17 cellular contexts compared by ENCODE assay signal in the genomic region with DNA sequence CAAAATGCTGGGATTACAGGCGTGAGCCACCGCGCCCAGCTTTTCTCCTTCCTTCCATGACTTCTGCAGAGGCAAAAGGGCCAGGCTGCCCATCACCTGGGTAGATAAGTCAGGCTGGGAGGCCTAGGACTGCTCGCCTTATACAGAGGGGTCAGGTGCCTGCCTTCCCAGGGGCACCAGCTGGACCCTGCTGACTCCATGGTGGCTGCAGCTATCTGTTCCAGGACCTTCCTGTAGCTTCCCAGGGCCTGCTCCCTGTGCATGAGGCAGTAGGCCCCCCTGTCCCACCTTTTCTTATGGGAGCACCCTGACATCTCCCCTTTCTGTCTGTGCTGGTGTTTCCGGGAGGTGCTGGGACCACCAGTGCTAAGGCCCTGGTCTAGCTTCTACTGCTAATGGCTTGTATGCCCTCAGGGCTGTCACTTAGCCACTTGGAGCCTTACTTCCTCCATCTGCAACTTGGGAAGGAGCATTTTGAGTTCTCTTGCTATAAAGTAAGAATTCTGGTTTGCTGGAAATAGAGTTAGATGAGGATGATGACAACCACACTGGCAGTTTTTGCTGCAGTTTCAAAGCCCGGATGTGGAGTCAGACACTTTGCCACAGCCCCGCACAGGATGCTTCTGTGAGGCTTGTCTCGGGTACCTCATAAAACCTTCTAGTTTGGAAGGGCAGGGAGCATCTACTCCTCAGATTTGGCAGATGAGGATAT. TPM values are rescaled to one million over a fixed set of nuclear protein-coding genes. Genes with fewer than 3 reads are reported as not detected.
A peak's percentile ranks its signal among the peaks of the same experiment; 100 is the strongest.
DNase-seq lines count a peak whose midpoint lies in the region; ATAC-seq, FAIRE-seq and TF ChIP-seq lines count a peak whose summit lies in the region.
"Had no signal": no experiment of that assay in that cellular context is flagged by ENCODE, and none has a peak within 500 bp of the region (broad histone marks: within the 10 kb centered on the region; RNA-seq: fewer than 3 reads in every experiment).

No MANE protein-coding gene starts in this region.

- H3K9ac ChIP-seq in H1 (replicated peaks in 1 of 4; ENCODE audit: extremely low read depth in 1 of 4, low read depth in 3 of 4, low read length in 3 of 4) (no peak overlapping the region; a peak in 1 of 7 replicates), parathyroid adenoma (no peak overlapping the region)

- H3K27ac ChIP-seq in H1 (ENCODE audit: low read depth, low read length) (no peak overlapping the region), parathyroid adenoma (peak overlapping the region; percentile 96), tibial nerve (peak overlapping the region; percentile 76 to 97 (median 92))

- TF ChIP-seq CTCF in H1 (IDR thresholded peaks at IDR 0.05; ENCODE audit: control extremely low read depth in 1 of 3, insufficient read depth in 1 of 3, low read depth in 1 of 3, low read length in 3 of 3) (no peak), parathyroid adenoma (IDR thresholded peaks at IDR 0.05) (no peak), tibial nerve (IDR thresholded peaks at IDR 0.05) (no peak)

- H3K4me3 ChIP-seq in H1 (ENCODE audit: extremely low read depth in 1 of 4, insufficient read depth in 2 of 4, low read depth in 3 of 4, low read length in 4 of 4) (no peak overlapping the region), parathyroid adenoma (ENCODE audit: low read depth, low read length) (no peak overlapping the region), tibial nerve (no peak overlapping the region)

- peaks cover 39 to 69% (median 59%) of the 10 kb centered on the region in 4 experiments for H3K4me1 ChIP-seq in H1 (replicated peaks in 1 of 4; ENCODE audit: control insufficient read depth in 3 of 4, insufficient read depth in 4 of 4, low read length in 3 of 4)
- H3K4me1 ChIP-seq in parathyroid adenoma, result peaks cover 51% of the 10 kb centered on the region
- peaks cover 10 to 100% (median 85%) of the 10 kb centered on the region in 4 donors for H3K4me1 ChIP-seq in tibial nerve

- no peak overlapping the region for H2AK5ac ChIP-seq in H1 (ENCODE audit: low read depth, low read length)

- no peak overlapping the region for H3K56ac ChIP-seq in H1 (replicated peaks; ENCODE audit: insufficient read length, low read depth, low read length)

- H2BK15ac ChIP-seq in H1 (ENCODE audit: low read length), result no peak overlapping the region

- 0 out of 2 replicates have a peak overlapping the region, but pooled peaks have one; percentile 69 for H2BK12ac ChIP-seq in H1 (ENCODE audit: low read depth, low read length)

- H4K5ac ChIP-seq in H1 (ENCODE audit: insufficient read length, low read depth, low read length), result no peak overlapping the region

- TF ChIP-seq EP300 in H1 (IDR thresholded peaks at IDR 0.05; ENCODE audit: borderline replicate concordance in 1 of 2, low read depth in 2 of 2, low read length in 2 of 2), result no peak
- no peak for TF ChIP-seq EP300 in tibial nerve (IDR thresholded peaks at IDR 0.05)

- peak overlapping the region in 1 of 2 experiments; percentile 15; a peak in 1 of 4 replicates for H3K4me2 ChIP-seq in H1 (ENCODE audit: insufficient read depth in 1 of 2, low read depth in 2 of 2, low read length in 2 of 2)
- peak overlapping the region; percentile 56 for H3K4me2 ChIP-seq in parathyroid adenoma (ENCODE audit: low read length)

- no peak for TF ChIP-seq POLR2A in H1 (IDR thresholded peaks at IDR 0.05; ENCODE audit: control extremely low read depth in 1 of 2, low read depth in 2 of 2, low read length in 2 of 2)
- TF ChIP-seq POLR2A in tibial nerve (IDR thresholded peaks at IDR 0.05), result no peak

- peaks cover 32 to 47% of the 10 kb centered on the region in 2 experiments for H4K20me1 ChIP-seq in H1 (replicated peaks in 1 of 2; ENCODE audit: control insufficient read depth in 1 of 2, insufficient read depth in 2 of 2, low read length in 2 of 2)

- H4K8ac ChIP-seq in H1 (ENCODE audit: extremely low read depth, insufficient read depth, low read length), result no peak overlapping the region

- no peak overlapping the region for H2BK20ac ChIP-seq in H1 (ENCODE audit: low read length)

- H3K23ac ChIP-seq in H1 (ENCODE audit: insufficient read length), result no peak overlapping the region

- intact Hi-C loops in activated CD4-positive, alpha-beta memory T cell treated with anti-CD3 and anti-CD28 coated beads for 36 hours (cut with micrococcal nuclease), result no loop called here

- 87% methylated on average over 8 of the region's 8 CpGs; no CpG with 5 or more reads in 1 of the 2 experiments for WGBS in H1 (ENCODE audit: extremely low coverage in 1 of 2, insufficient coverage in 1 of 2, insufficient read length in 1 of 2, insufficient replicate concordance in 2 of 2, low coverage in 1 of 2, low lambda C conversion rate in 2 of 2, missing lambda C conversion rate in 1 of 2), 2 experiments
- WGBS in tibial nerve, 2 donors, result 78 to 85% methylated on average over 8 of the region's 8 CpGs

- peak overlapping the region; percentile 55 for H3K27ac Mint-ChIP-seq in activated CD4-positive, alpha-beta memory T cell treated with anti-CD3 and anti-CD28 coated beads, Interleukin-2, amount 10 ng/mL, durations not matched to agents 7 days and 5 days
- H3K27ac Mint-ChIP-seq in activated CD4-positive, alpha-beta memory T cell treated with anti-CD3 and anti-CD28 coated beads for 36 hours, result no peak overlapping the region
- H3K27ac Mint-ChIP-seq: activated B cell treated with CpG ODN at 0.5 μM for 24 hours; activated T-cell treated with anti-CD3 and anti-CD28 coated beads, Interleukin-2, amount 50 U/mL, for 24 hours; CD4-positive, alpha-beta T cell; dendritic cell treated with granulocyte-macrophage colony-stimulating factor and Interleukin-4, amounts not matched to agents 40 ng/mL and 50 ng/mL, for 4 days had no signal

- H2AFZ ChIP-seq in H1 (ENCODE audit: low read length) (no peak overlapping the region), parathyroid adenoma (no peak overlapping the region)

- DNase-seq in activated CD4-positive, alpha-beta memory T cell treated with anti-CD3 and anti-CD28 coated beads, Interleukin-2, amount 10 ng/mL, durations not matched to agents 7 days and 5 days, result peak; percentile 29
- DNase-seq in activated CD4-positive, alpha-beta memory T cell treated with anti-CD3 and anti-CD28 coated beads for 36 hours, result no peak
- DNase-seq in H1 (ENCODE audit: low read depth in 1 of 2, low spot score in 2 of 2) (no peak), tibial nerve (ENCODE audit: low spot score in 2 of 2) (no peak), AML-193 (lab: John Stamatoyannopoulos, UW) (no peak), NCI-H1092 treated with DMSO at 0.1 percent for 48 hours (lab: John Stamatoyannopoulos, UW) (no peak)
- no peak for DNase-seq in stimulated activated naive CD8-positive, alpha-beta T cell treated with anti-CD3 and anti-CD28 coated beads, Interleukin-15, Interleukin-2, amounts not matched to agents 100 U/mL and 50 U/mL, for 24 hours
- DNase-seq: activated B cell treated with CpG ODN at 0.5 μM for 24 hours; activated T-cell treated with anti-CD3 and anti-CD28 coated beads, Interleukin-2, amount 50 U/mL, for 24 hours; CD4-positive, alpha-beta T cell; KG1; NCI-H1436 treated with DMSO at 0.1 percent for 48 hours; NCI-H524 treated with DMSO at 0.1 percent for 48 hours; stimulated activated CD4-positive, alpha-beta T cell treated with anti-CD3 and anti-CD28 coated beads, Interleukin-12 subunit alpha, Interleukin-12 subunit beta, amount 100 ng/mL, for 4 hours had no signal

- POLR2A ChIA-PET in activated CD4-positive, alpha-beta memory T cell treated with anti-CD3 and anti-CD28 coated beads, Interleukin-2, amount 10 ng/mL, durations not matched to agents 7 days and 5 days (lab: Charles Lee), result no interaction called here
- POLR2A ChIA-PET in activated CD4-positive, alpha-beta memory T cell treated with anti-CD3 and anti-CD28 coated beads for 36 hours (lab: Charles Lee), result no interaction called here
- POLR2A ChIA-PET in H1 (lab: Charles Lee; ENCODE audit: partially characterized antibody), result interaction anchor here (1.5 to 1.6 kb wide), 2 partner anchors 9 to 224 kb away, joined by 5 to 6 read pairs; no protein-coding TSS in a partner anchor

- no peak overlapping the region for H3K4me3 Mint-ChIP-seq in activated CD4-positive, alpha-beta memory T cell treated with anti-CD3 and anti-CD28 coated beads, Interleukin-2, amount 10 ng/mL, durations not matched to agents 7 days and 5 days
- no peak overlapping the region for H3K4me3 Mint-ChIP-seq in activated CD4-positive, alpha-beta memory T cell treated with anti-CD3 and anti-CD28 coated beads for 36 hours
- H3K4me3 Mint-ChIP-seq: activated B cell treated with CpG ODN at 0.5 μM for 24 hours; activated T-cell treated with anti-CD3 and anti-CD28 coated beads, Interleukin-2, amount 50 U/mL, for 24 hours; CD4-positive, alpha-beta T cell; dendritic cell treated with granulocyte-macrophage colony-stimulating factor and Interleukin-4, amounts not matched to agents 40 ng/mL and 50 ng/mL, for 4 days had no signal

- H3K14ac ChIP-seq in H1 (ENCODE audit: insufficient read length), result no peak overlapping the region

- 0 out of 2 replicates have a peak overlapping the region, but pooled peaks have one; percentile 69 for H2BK5ac ChIP-seq in H1 (ENCODE audit: low read depth, low read length)

- no peaks in the 10 kb centered on the region for H3K36me3 ChIP-seq in H1 (ENCODE audit: control insufficient read depth in 2 of 4, insufficient read depth in 4 of 4, low read length in 3 of 4)
- no peaks in the 10 kb centered on the region for H3K36me3 ChIP-seq in parathyroid adenoma (ENCODE audit: control insufficient read depth, insufficient read depth, low read length)
- H3K36me3 ChIP-seq in tibial nerve, result no peaks in the 10 kb centered on the region

- H3K36me3 Mint-ChIP-seq in activated CD4-positive, alpha-beta memory T cell treated with anti-CD3 and anti-CD28 coated beads, Interleukin-2, amount 10 ng/mL, durations not matched to agents 7 days and 5 days (ENCODE audit: low read depth), result no peaks in the 10 kb centered on the region
- no peaks in the 10 kb centered on the region for H3K36me3 Mint-ChIP-seq in activated CD4-positive, alpha-beta memory T cell treated with anti-CD3 and anti-CD28 coated beads for 36 hours

- no peaks in the 10 kb centered on the region for H3K9me3 Mint-ChIP-seq in activated CD4-positive, alpha-beta memory T cell treated with anti-CD3 and anti-CD28 coated beads, Interleukin-2, amount 10 ng/mL, durations not matched to agents 7 days and 5 days
- H3K9me3 Mint-ChIP-seq in activated CD4-positive, alpha-beta memory T cell treated with anti-CD3 and anti-CD28 coated beads for 36 hours, result no peaks in the 10 kb centered on the region
- H3K9me3 Mint-ChIP-seq: activated B cell treated with CpG ODN at 0.5 μM for 24 hours; activated T-cell treated with anti-CD3 and anti-CD28 coated beads, Interleukin-2, amount 50 U/mL, for 24 hours; CD4-positive, alpha-beta T cell; dendritic cell treated with granulocyte-macrophage colony-stimulating factor and Interleukin-4, amounts not matched to agents 40 ng/mL and 50 ng/mL, for 4 days had no signal

- peaks cover 60 to 98% of the 10 kb centered on the region in 2 experiments for H3K79me2 ChIP-seq in H1 (ENCODE audit: control insufficient read depth in 1 of 2, insufficient read depth in 2 of 2, low read length in 2 of 2)
- H3K79me2 ChIP-seq in parathyroid adenoma, result peaks cover 23% of the 10 kb centered on the region

- H3K23me2 ChIP-seq in H1 (ENCODE audit: low read depth, low read length), result no peaks in the 10 kb centered on the region

- no peak for FAIRE-seq in H1 (lab: Jason Lieb, UNC)
- FAIRE-seq: A204.1 had no signal

- peaks cover 32% of the 10 kb centered on the region for H3K79me1 ChIP-seq in H1 (ENCODE audit: low read depth, low read length)

- no peaks in the 10 kb centered on the region for H3K27me3 Mint-ChIP-seq in activated CD4-positive, alpha-beta memory T cell treated with anti-CD3 and anti-CD28 coated beads, Interleukin-2, amount 10 ng/mL, durations not matched to agents 7 days and 5 days
- no peaks in the 10 kb centered on the region for H3K27me3 Mint-ChIP-seq in activated CD4-positive, alpha-beta memory T cell treated with anti-CD3 and anti-CD28 coated beads for 36 hours
- H3K27me3 Mint-ChIP-seq: activated T-cell treated with anti-CD3 and anti-CD28 coated beads, Interleukin-2, amount 50 U/mL, for 24 hours; CD4-positive, alpha-beta T cell had no signal

- H4K91ac ChIP-seq in H1 (replicated peaks; ENCODE audit: insufficient read length, low read length), result no peak overlapping the region

- H3K4me1 Mint-ChIP-seq in activated CD4-positive, alpha-beta memory T cell treated with anti-CD3 and anti-CD28 coated beads, Interleukin-2, amount 10 ng/mL, durations not matched to agents 7 days and 5 days, result peaks cover 5% of the 10 kb centered on the region
- peaks cover 3% of the 10 kb centered on the region for H3K4me1 Mint-ChIP-seq in activated CD4-positive, alpha-beta memory T cell treated with anti-CD3 and anti-CD28 coated beads for 36 hours (ENCODE audit: low read depth)
- H3K4me1 Mint-ChIP-seq: activated B cell treated with CpG ODN at 0.5 μM for 24 hours had no signal

- H3K18ac ChIP-seq in H1 (ENCODE audit: extremely low read depth, low read length), result no peak overlapping the region; the same call in 1 of the 2 replicates

- H3K27me3 ChIP-seq in H1 (replicated peaks in 1 of 4; ENCODE audit: control insufficient read depth in 3 of 4, extremely low read depth in 1 of 4, insufficient read depth in 3 of 4, low read length in 3 of 4) (no peaks in the 10 kb centered on the region), parathyroid adenoma (ENCODE audit: control insufficient read depth, insufficient read depth, low read length) (no peaks in the 10 kb centered on the region), tibial nerve (no peaks in the 10 kb centered on the region)

- no peak for TF ChIP-seq RAD21 in H1 (IDR thresholded peaks at IDR 0.05 in 1 of 2, conservative IDR thresholded peaks at IDR 0.05 in 1 of 2; ENCODE audit: low read depth in 2 of 2, low read length in 2 of 2)

- no peak for ATAC-seq in stimulated activated naive CD8-positive, alpha-beta T cell treated with anti-CD3 and anti-CD28 coated beads, Interleukin-15, Interleukin-2, amounts not matched to agents 100 U/mL and 50 U/mL, for 24 hours

- CTCF ChIA-PET in activated CD4-positive, alpha-beta memory T cell treated with anti-CD3 and anti-CD28 coated beads, Interleukin-2, amount 10 ng/mL, durations not matched to agents 7 days and 5 days (lab: Charles Lee), result interaction anchor here (0.5 kb wide), 1 partner anchor 17 kb away, joined by 3 read pairs; no protein-coding TSS in a partner anchor
- CTCF ChIA-PET in activated CD4-positive, alpha-beta memory T cell treated with anti-CD3 and anti-CD28 coated beads for 36 hours (lab: Charles Lee), result no interaction called here
- CTCF ChIA-PET in H1 (lab: Charles Lee; ENCODE audit: partially characterized antibody), result interaction anchor here (0.7 to 4.0 kb wide), 7 partner anchors 14 to 215 kb away, joined by 3 to 23 read pairs (median 8); a partner anchor contains a TSS

- H2BK120ac ChIP-seq in H1 (replicated peaks; ENCODE audit: low read depth, low read length), result no peak overlapping the region

- H3K9me3 ChIP-seq in H1 (ENCODE audit: insufficient read depth in 2 of 2, low read depth in 1 of 2, low read length in 1 of 2), result no peaks in the 10 kb centered on the region
- H3K9me3 ChIP-seq in parathyroid adenoma (ENCODE audit: control insufficient read depth, low read length), result no peaks in the 10 kb centered on the region
- H3K9me3 ChIP-seq in tibial nerve, result no peaks in the 10 kb centered on the region

- no peak overlapping the region for H3K4ac ChIP-seq in H1 (replicated peaks; ENCODE audit: insufficient read length, low read depth, low read length)

RNA-seq across cellular contexts. Expression of a gene that starts 14.4 kb away (rescaled TPM):
- total RNA-seq in activated CD4-positive, alpha-beta memory T cell treated with anti-CD3 and anti-CD28 coated beads, Interleukin-2, amount 10 ng/mL, durations not matched to agents 7 days and 5 days, result 1 to 10 TPM; 7.4 to 7.8 TPM
- 1 to 10 TPM; 4.6 to 5.8 TPM for total RNA-seq in activated CD4-positive, alpha-beta memory T cell treated with anti-CD3 and anti-CD28 coated beads for 36 hours
- 173 and 180 TPM in 2 replicates for total RNA-seq in H1 (2021; fragmentation: NEBNext Ultra II Directional; extraction: Animal tissue kit (Norgen Biotek cat#: 25700))
- 113 and 169 TPM in 2 replicates for polyA plus RNA-seq in H1 (2011; rRNA removed)
- 96.2 TPM for polyA plus RNA-seq in H1 (2011; cell fraction: cytosol; rRNA removed)
- polyA plus RNA-seq in H1 (2011; cell fraction: nucleus; rRNA removed), result 219 TPM
- 59.8 to 90.9 TPM (median 83.4 TPM) in 4 replicates for polyA plus RNA-seq in H1 (2012, experiment 1 of 2)
- polyA plus RNA-seq in H1 (2012, experiment 2 of 2), result 63.6 TPM
- 44.3 TPM for polyA plus RNA-seq in H1 (2013, experiment 1 of 2)
- 44.2 TPM for polyA plus RNA-seq in H1 (2013, experiment 2 of 2)
- 81.6 and 128 TPM in 2 replicates for polyA minus RNA-seq in H1 (2011; rRNA and poly(A)+ RNA removed)
- 90.1 TPM for polyA minus RNA-seq in H1 (2011; cell fraction: cytosol; rRNA and poly(A)+ RNA removed)
- polyA minus RNA-seq in H1 (2011; cell fraction: nucleus; rRNA and poly(A)+ RNA removed), result 162 TPM
- total RNA-seq in tibial nerve, result 100 to 1,000 TPM in 3 of 4 donors, 10 to 100 TPM in 1; 51.8 to 108 (median 105) TPM
- total RNA-seq: activated B cell treated with CpG ODN at 0.5 μM for 24 hours had no signal

Comparison
In these comparisons a context has a peak if more than half of its experiments do, and no peak if none do; other contexts are left out.
1. RNA of a gene that starts 14.4 kb away (total RNA-seq): 173 to 180 TPM in H1 and 51.8 to 108 TPM in tibial nerve; 7.4 to 7.8 TPM in activated CD4-positive, alpha-beta memory T cell treated with anti-CD3 and anti-CD28 coated beads, Interleukin-2, amount 10 ng/mL, durations not matched to agents 7 days and 5 days and 4.6 to 5.8 TPM in activated CD4-positive, alpha-beta memory T cell treated with anti-CD3 and anti-CD28 coated beads for 36 hours; every median in the first group is over 4 times any median in the second.